ENCODE assay signal across 8 cellular contexts in genomic region chr21:14383596-14384210, GRCh38. TPM values are rescaled to one million over a fixed set of nuclear protein-coding genes. Genes with fewer than 3 reads are reported as not detected.
DNase-seq lines count a peak whose midpoint lies in the region; ATAC-seq and TF ChIP-seq lines count a peak whose summit lies in the region.

No MANE protein-coding gene starts in this region.

- H3K4me1 ChIP-seq in left ventricle myocardium inferior (peaks cover 49% of the 10 kb centered on the region), sigmoid colon (peaks cover 0 to 29% (median 17%) of the 10 kb centered on the region in 4 donors)

- H3K27me3 ChIP-seq in left ventricle myocardium inferior (ENCODE audit: low read depth) (no peaks in the 10 kb centered on the region), sigmoid colon (no peaks in the 10 kb centered on the region)

- H3K27me3 Mint-ChIP-seq in IgD-negative memory B cell, result no peaks in the 10 kb centered on the region
- no peaks in the 10 kb centered on the region for H3K27me3 Mint-ChIP-seq in activated naive CD4-positive, alpha-beta T cell treated with anti-CD3 and anti-CD28 coated beads, Interleukin-2, amount 50 U/mL, for 24 hours

- H3K4me3 Mint-ChIP-seq in IgD-negative memory B cell, result peak overlapping the region; percentile 95 to 100 (median 98)
- H3K4me3 Mint-ChIP-seq in activated naive CD4-positive, alpha-beta T cell treated with anti-CD3 and anti-CD28 coated beads, Interleukin-2, amount 50 U/mL, for 24 hours, result peak overlapping the region; percentile 100

- H3K36me3 ChIP-seq in left ventricle myocardium inferior (peaks cover 8% of the 10 kb centered on the region), sigmoid colon (no peaks in the 10 kb centered on the region)

- intact Hi-C loops in left ventricle myocardium inferior (cut with micrococcal nuclease), result no loop called here
- intact Hi-C loops in sigmoid colon (cut with DNase I), result loop anchor here (2.0 to 10.0 kb wide), 2 partner anchors 681 to 1351 kb away; partner anchors contain the start of gene NRIP1

- no peak for TF ChIP-seq EP300 in sigmoid colon (IDR thresholded peaks at IDR 0.05)

- TF ChIP-seq POLR2A in sigmoid colon (IDR thresholded peaks at IDR 0.05), result peak in 1 of 2 donors; percentile 36

- peak; percentile 32 for ATAC-seq in GM21737 (IDR thresholded peaks at IDR 0.05; ENCODE audit: unreplicated experiment)

- WGBS in sigmoid colon, 2 donors, result 5 to 6% methylated on average over 21 of the region's 21 CpGs

- H3K9me3 ChIP-seq in left ventricle myocardium inferior (replicated peaks) (no peaks in the 10 kb centered on the region), sigmoid colon (no peaks in the 10 kb centered on the region)

- no peak for TF ChIP-seq CTCF in left ventricle myocardium inferior (IDR thresholded peaks at IDR 0.05; ENCODE audit: borderline replicate concordance)
- TF ChIP-seq CTCF in sigmoid colon (IDR thresholded peaks at IDR 0.05), result no peak

- H3K27ac ChIP-seq in left ventricle myocardium inferior (replicated peaks) (peak overlapping the region; percentile 91), sigmoid colon (peak overlapping the region; percentile 90 to 95 (median 92))

- H3K9me3 Mint-ChIP-seq in IgD-negative memory B cell, result peaks cover 0 to under 1% (median 0%) of the 10 kb centered on the region in 3 donors
- no peaks in the 10 kb centered on the region for H3K9me3 Mint-ChIP-seq in activated naive CD4-positive, alpha-beta T cell treated with anti-CD3 and anti-CD28 coated beads, Interleukin-2, amount 50 U/mL, for 24 hours

- H3K4me1 Mint-ChIP-seq in IgD-negative memory B cell, result peaks cover 14 to 19% (median 17%) of the 10 kb centered on the region in 3 donors
- peaks cover 39% of the 10 kb centered on the region for H3K4me1 Mint-ChIP-seq in activated naive CD4-positive, alpha-beta T cell treated with anti-CD3 and anti-CD28 coated beads, Interleukin-2, amount 50 U/mL, for 24 hours

- H3K4me3 ChIP-seq in left ventricle myocardium inferior (peak overlapping the region; percentile 89), sigmoid colon (peak overlapping the region; percentile 60 to 88 (median 80))

- peaks cover 1% of the 10 kb centered on the region for H3K36me3 Mint-ChIP-seq in IgD-negative memory B cell
- H3K36me3 Mint-ChIP-seq in activated naive CD4-positive, alpha-beta T cell treated with anti-CD3 and anti-CD28 coated beads, Interleukin-2, amount 50 U/mL, for 24 hours, result peaks cover 8% of the 10 kb centered on the region

- H3K27ac Mint-ChIP-seq in IgD-negative memory B cell, result peak overlapping the region; percentile 90 to 99 (median 96)
- peak overlapping the region; percentile 99 for H3K27ac Mint-ChIP-seq in activated naive CD4-positive, alpha-beta T cell treated with anti-CD3 and anti-CD28 coated beads, Interleukin-2, amount 50 U/mL, for 24 hours

- DNase-seq in NCI-H345 (lab: John Stamatoyannopoulos, UW) (peak; percentile 19), NCI-H345 treated with DMSO at 0.1 percent for 48 hours (lab: John Stamatoyannopoulos, UW; ENCODE audit: unreplicated experiment) (no peak), left ventricle myocardium inferior (no peak), sigmoid colon (no peak)
- no peak for DNase-seq in NK-92 treated with Interleukin-12 subunit alpha and Interleukin-12 subunit beta, amount 100 ng/mL, for 24 hours (lab: John Stamatoyannopoulos, UW)

RNA-seq across cellular contexts. Expression of gene HSPA13, which starts 0.8 kb away (rescaled TPM):
- polyA plus RNA-seq in IgD-negative memory B cell (10.8 TPM), sigmoid colon (1 to 10 TPM; 1.8 to 7.8 (median 5.1) TPM)
- total RNA-seq in left ventricle myocardium inferior (14.6 TPM), sigmoid colon (10 to 100 TPM; 15.2 to 23.2 (median 15.8) TPM)
